Comparison of ENCODE assay signal across 9 cellular contexts in genomic region chr14:99230271-99231141, GRCh38. TPM values are rescaled to one million over a fixed set of nuclear protein-coding genes. Genes with fewer than 3 reads are reported as not detected.
A peak's percentile ranks its signal among the peaks of the same experiment; 100 is the strongest.
DNase-seq lines count a peak whose midpoint lies in the region; ATAC-seq lines count a peak whose summit lies in the region.
"Had no signal": no experiment of that assay in that cellular context is flagged by ENCODE, and none has a peak within 500 bp of the region (broad histone marks: within the 10 kb centered on the region; RNA-seq: fewer than 3 reads in every experiment).

No MANE protein-coding gene starts in this region.

- DNase-seq in T-cell, result peak; percentile 58 to 88 (median 84)
- peak; percentile 79 for DNase-seq in activated gamma-delta T cell treated with Interleukin-2 at 50 U/mL for 16 hours
- DNase-seq in mucosa of gallbladder (ENCODE audit: low spot score), result peak; percentile 39
- DNase-seq in stimulated activated naive CD8-positive, alpha-beta T cell treated with anti-CD3 and anti-CD28 coated beads, Interleukin-15, amount 100 ng/mL, for 72 hours, result peak; percentile 78 to 92
- DNase-seq in NOMO-1 treated with DMSO at 0.1 percent for 48 hours (lab: John Stamatoyannopoulos, UW; ENCODE audit: unreplicated experiment), result no peak
- no peak for DNase-seq in NCI-H526 (lab: John Stamatoyannopoulos, UW)
- no peak for DNase-seq in MV-4-11 (lab: John Stamatoyannopoulos, UW)
- no peak for DNase-seq in SW 1271 (lab: John Stamatoyannopoulos, UW)
- DNase-seq: HCEC 1CT had no signal

- peak overlapping the region; percentile 62 to 96 (median 76) for H3K4me3 Mint-ChIP-seq in T-cell
- H3K4me3 Mint-ChIP-seq in stimulated activated naive CD8-positive, alpha-beta T cell treated with anti-CD3 and anti-CD28 coated beads, Interleukin-15, amount 100 ng/mL, for 72 hours, result peak overlapping the region; percentile 88 to 89

- POLR2A ChIA-PET in T-cell (lab: Charles Lee), result interaction anchor here (0.6 to 1.6 kb wide), 11 partner anchors 10 to 1037 kb away, joined by 3 to 15 read pairs (median 5); no protein-coding TSS in a partner anchor

- peaks cover 94 to 96% (median 95%) of the 10 kb centered on the region in 3 donors for H3K4me1 Mint-ChIP-seq in T-cell
- H3K4me1 Mint-ChIP-seq in stimulated activated naive CD8-positive, alpha-beta T cell treated with anti-CD3 and anti-CD28 coated beads, Interleukin-15, amount 100 ng/mL, for 72 hours, result peaks cover 98% of the 10 kb centered on the region

- no peaks in the 10 kb centered on the region for H3K27me3 Mint-ChIP-seq in T-cell
- no peaks in the 10 kb centered on the region for H3K27me3 Mint-ChIP-seq in stimulated activated naive CD8-positive, alpha-beta T cell treated with anti-CD3 and anti-CD28 coated beads, Interleukin-15, amount 100 ng/mL, for 72 hours

- CTCF ChIA-PET in T-cell (lab: Charles Lee), result interaction anchor here (0.6 to 3.9 kb wide), 20 partner anchors 9 to 1437 kb away, joined by 3 to 48 read pairs (median 4); partner anchors contain the start of gene BCL11B (in 1 of the 2)

- H3K36me3 Mint-ChIP-seq in T-cell, result peaks cover 39% of the 10 kb centered on the region

- ATAC-seq in T-cell (replicated peaks in 1 of 4), result peak; percentile 63 to 71 (median 68)
- peak; percentile 79 for ATAC-seq in stimulated activated naive CD8-positive, alpha-beta T cell treated with anti-CD3 and anti-CD28 coated beads, Interleukin-15, amount 100 ng/mL, for 72 hours

- H3K9me3 Mint-ChIP-seq in T-cell, result no peaks in the 10 kb centered on the region
- peaks cover 0 to 6% of the 10 kb centered on the region in 2 donors for H3K9me3 Mint-ChIP-seq in stimulated activated naive CD8-positive, alpha-beta T cell treated with anti-CD3 and anti-CD28 coated beads, Interleukin-15, amount 100 ng/mL, for 72 hours

- H3K27ac Mint-ChIP-seq in T-cell, result peak overlapping the region; percentile 98 to 99
- peak overlapping the region; percentile 93 to 99 for H3K27ac Mint-ChIP-seq in stimulated activated naive CD8-positive, alpha-beta T cell treated with anti-CD3 and anti-CD28 coated beads, Interleukin-15, amount 100 ng/mL, for 72 hours

RNA-seq across cellular contexts. Expression of gene BCL11B, which starts 41.5 kb away (rescaled TPM):
- total RNA-seq in T-cell, result 100 to 1,000 TPM; 181 to 240 (median 196) TPM
- 7.9 TPM for total RNA-seq in mucosa of gallbladder

Comparison
In these comparisons a context has a peak if more than half of its experiments do, and no peak if none do; other contexts are left out.
1. DNase-seq: peak in T-cell (34 of 34), activated gamma-delta T cell treated with Interleukin-2 at 50 U/mL for 16 hours (single experiment), mucosa of gallbladder (single experiment) and stimulated activated naive CD8-positive, alpha-beta T cell treated with anti-CD3 and anti-CD28 coated beads, Interleukin-15, amount 100 ng/mL, for 72 hours (2 of 2); none in NOMO-1 treated with DMSO at 0.1 percent for 48 hours (single experiment), NCI-H526 (0 of 2), MV-4-11 (single experiment) and SW 1271 (0 of 2).
2. RNA of gene BCL11B, which starts 41.5 kb away (total RNA-seq): 181 to 240 TPM in T-cell; 7.9 TPM in mucosa of gallbladder (single experiment); every median in the first group is over 10 times any median in the second.